27 cellular contexts compared by ENCODE assay signal in the genomic region with DNA sequence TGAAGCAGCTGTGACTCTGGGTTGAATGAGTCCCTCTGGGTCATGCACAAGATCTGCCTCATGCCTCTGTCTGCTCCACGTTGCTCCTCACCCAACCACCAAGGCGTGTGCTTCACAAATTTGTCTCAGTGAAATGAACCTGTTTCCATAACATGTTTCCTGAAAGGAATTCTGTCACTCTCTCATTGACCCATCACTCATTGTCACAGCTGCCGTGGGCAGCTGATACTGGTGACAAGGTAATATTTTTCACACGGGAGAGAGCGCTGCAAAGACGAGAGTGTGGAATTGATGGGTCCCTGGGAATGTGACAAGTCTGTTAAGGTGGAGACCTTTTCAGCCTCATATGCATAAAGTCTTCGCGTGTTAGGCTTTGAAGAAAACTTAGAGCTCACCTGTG.
"Had no signal": no experiment of that assay in that cellular context is flagged by ENCODE, and none has a peak within 500 bp of the region (broad histone marks: within the 10 kb centered on the region; RNA-seq: fewer than 3 reads in every experiment).

No MANE protein-coding gene starts in this region.

- H3K9me3 ChIP-seq: ascending aorta had no signal

- H3K36me3 ChIP-seq: ascending aorta had no signal

- DNase-seq: activated B cell treated with CpG ODN at 0.5 μM for 24 hours; activated CD4-positive, alpha-beta memory T cell treated with anti-CD3 and anti-CD28 coated beads, Interleukin-2, amount 10 ng/mL, durations not matched to agents 7 days and 5 days; activated CD4-positive, alpha-beta T cell treated with anti-CD3 and anti-CD28 coated beads for 48 hours; activated CD4-positive, alpha-beta T cell treated with anti-CD3 and anti-CD28 coated beads, Interleukin-2, amount 10 ng/mL, durations not matched to agents 7 days and 5 days; activated CD4-positive, alpha-beta T cell treated with anti-CD3 and anti-CD28 coated beads, Interleukin-2, amount 50 U/mL, for 48 hours; activated CD4-positive, CD25-positive, alpha-beta regulatory T cell treated with anti-CD3 and anti-CD28 coated beads, Interleukin-2, amount 50 U/mL, for 72 hours; activated CD8-positive, alpha-beta memory T cell treated with anti-CD3 and anti-CD28 coated beads for 24 hours; activated CD8-positive, alpha-beta memory T cell treated with anti-CD3 and anti-CD28 coated beads, Interleukin-2, amount 10 ng/mL, durations not matched to agents 7 days and 5 days; activated CD8-positive, alpha-beta memory T cell treated with anti-CD3 and anti-CD28 coated beads, Interleukin-2, amount 50 U/mL, for 48 hours; activated CD8-positive, alpha-beta T cell treated with anti-CD3 and anti-CD28 coated beads, Interleukin-2, amount 10 ng/mL, durations not matched to agents 7 days and 5 days; activated effector memory CD4-positive, alpha-beta T cell treated with Interleukin-2 at 50 U/mL for 16 hours; activated gamma-delta T cell; activated naive CD4-positive, alpha-beta T cell treated with anti-CD3 and anti-CD28 coated beads, Interleukin-2, amount 10 ng/mL, durations not matched to agents 7 days and 5 days; activated naive CD4-positive, alpha-beta T cell treated with Interleukin-2 at 50 U/mL for 16 hours; activated naive CD8-positive, alpha-beta T cell treated with anti-CD3 and anti-CD28 coated beads, Interleukin-2, amount 10 ng/mL, durations not matched to agents 7 days and 5 days; activated naive CD8-positive, alpha-beta T cell treated with anti-CD3 and anti-CD28 coated beads, Interleukin-2, amount 50 U/mL, for 24 hours; activated T-cell treated with anti-CD3 and anti-CD28 coated beads, Interleukin-2, amount 50 U/mL, for 24 hours; activated T-cell treated with anti-CD3 and anti-CD28 coated beads, Interleukin-2, amount 50 U/mL, for 48 hours; amygdala; anterior cingulate cortex; central memory CD4-positive, alpha-beta T cell; SW 1271; T-helper 1 cell; T-helper 2 cell; T-helper 9 cell had no signal

- H3K27ac ChIP-seq: ascending aorta, VCaP had no signal

- H3K4me1 ChIP-seq: ascending aorta had no signal

- H3K4me3 ChIP-seq: ascending aorta had no signal

- H3K27me3 ChIP-seq: ascending aorta had no signal
